In the genomic region with DNA sequence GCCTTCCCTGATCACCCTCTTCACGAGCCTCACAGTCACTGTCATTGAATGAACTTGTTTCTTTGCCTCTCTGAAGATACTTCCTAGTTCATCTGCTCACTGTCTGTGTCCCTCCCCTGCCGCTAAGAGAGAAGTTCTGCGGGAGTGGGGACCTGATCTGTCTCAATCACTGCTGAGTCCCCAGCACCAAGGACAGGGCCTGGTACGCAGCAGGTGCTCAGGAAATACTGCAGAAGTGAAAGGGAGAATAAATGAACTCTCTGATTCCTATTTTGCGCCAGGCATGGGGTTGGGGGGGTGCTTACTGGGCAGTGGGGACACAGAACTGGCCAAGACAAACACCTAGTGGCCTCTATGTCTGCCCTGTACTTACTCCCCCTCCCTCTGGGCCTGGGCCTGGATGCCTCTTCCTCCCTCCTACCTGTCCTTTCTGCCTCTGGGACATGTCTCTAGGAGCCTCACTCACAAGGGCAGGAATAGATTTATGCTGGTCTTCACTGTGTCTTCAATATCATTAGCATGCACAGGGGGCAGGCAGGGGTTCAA, we compare ENCODE assay signal across 19 cellular contexts. TPM values are rescaled to one million over a fixed set of nuclear protein-coding genes. Genes with fewer than 3 reads are reported as not detected.
A peak's percentile ranks its signal among the peaks of the same experiment; 100 is the strongest.
DNase-seq lines count a peak whose midpoint lies in the region; ATAC-seq and TF ChIP-seq lines count a peak whose summit lies in the region.
"Had no signal": no experiment of that assay in that cellular context is flagged by ENCODE, and none has a peak within 500 bp of the region (broad histone marks: within the 10 kb centered on the region; RNA-seq: fewer than 3 reads in every experiment).

No MANE protein-coding gene starts in this region.

- H3K27me3 Mint-ChIP-seq in activated CD8-positive, alpha-beta memory T cell treated with anti-CD3 and anti-CD28 coated beads, Interleukin-2, amount 10 ng/mL, durations not matched to agents 7 days and 5 days, result no peaks in the 10 kb centered on the region
- H3K27me3 Mint-ChIP-seq in stimulated activated naive CD8-positive, alpha-beta T cell treated with anti-CD3 and anti-CD28 coated beads, Interleukin-15, amount 100 ng/mL, for 72 hours, result no peaks in the 10 kb centered on the region
- peaks cover 10% of the 10 kb centered on the region for H3K27me3 Mint-ChIP-seq in glutamatergic neuron (ENCODE audit: unreplicated experiment)
- H3K27me3 Mint-ChIP-seq: activated CD4-positive, alpha-beta memory T cell treated with anti-CD3 and anti-CD28 coated beads for 36 hours had no signal

- no peaks in the 10 kb centered on the region for H3K9me3 Mint-ChIP-seq in activated CD8-positive, alpha-beta memory T cell treated with anti-CD3 and anti-CD28 coated beads, Interleukin-2, amount 10 ng/mL, durations not matched to agents 7 days and 5 days (ENCODE audit: low read depth)
- H3K9me3 Mint-ChIP-seq in stimulated activated naive CD8-positive, alpha-beta T cell treated with anti-CD3 and anti-CD28 coated beads, Interleukin-15, amount 100 ng/mL, for 72 hours, result no peaks in the 10 kb centered on the region
- peaks cover 3% of the 10 kb centered on the region for H3K9me3 Mint-ChIP-seq in glutamatergic neuron (ENCODE audit: unreplicated experiment)
- H3K9me3 Mint-ChIP-seq: activated CD4-positive, alpha-beta memory T cell treated with anti-CD3 and anti-CD28 coated beads for 36 hours had no signal

- H3K9me3 ChIP-seq in OCI-LY7 (ENCODE audit: low read length), result no peaks in the 10 kb centered on the region
- H3K9me3 ChIP-seq: SJSA1, thyroid gland had no signal

- H3K36me3 ChIP-seq in OCI-LY7 (ENCODE audit: insufficient read depth, low read length), result no peaks in the 10 kb centered on the region
- H3K36me3 ChIP-seq: SJSA1, thyroid gland had no signal

- no peaks in the 10 kb centered on the region for H3K4me1 Mint-ChIP-seq in activated CD8-positive, alpha-beta memory T cell treated with anti-CD3 and anti-CD28 coated beads, Interleukin-2, amount 10 ng/mL, durations not matched to agents 7 days and 5 days
- peaks cover 19% of the 10 kb centered on the region for H3K4me1 Mint-ChIP-seq in stimulated activated naive CD8-positive, alpha-beta T cell treated with anti-CD3 and anti-CD28 coated beads, Interleukin-15, amount 100 ng/mL, for 72 hours
- no peaks in the 10 kb centered on the region for H3K4me1 Mint-ChIP-seq in glutamatergic neuron (ENCODE audit: low read depth, unreplicated experiment)

- H2AFZ ChIP-seq in OCI-LY7 (ENCODE audit: low read length), result no peak overlapping the region

- H3K4me2 ChIP-seq in OCI-LY7 (ENCODE audit: low read length), result no peak overlapping the region

- H3K9me2 ChIP-seq in OCI-LY7 (ENCODE audit: insufficient read depth, low read length), result no peaks in the 10 kb centered on the region

- H4K20me1 ChIP-seq in OCI-LY7 (ENCODE audit: insufficient read depth, low read length), result no peaks in the 10 kb centered on the region

- POLR2A ChIA-PET in OCI-LY7 (lab: Charles Lee), result no interaction called here

- H3K4me1 ChIP-seq in OCI-LY7 (ENCODE audit: insufficient read depth, low read length, poor library complexity, severe bottlenecking), result no peaks in the 10 kb centered on the region
- H3K4me1 ChIP-seq: SJSA1, thyroid gland had no signal

- no peak for ATAC-seq in activated CD8-positive, alpha-beta memory T cell treated with anti-CD3 and anti-CD28 coated beads, Interleukin-2, amount 10 ng/mL, durations not matched to agents 7 days and 5 days
- ATAC-seq in stimulated activated naive CD8-positive, alpha-beta T cell treated with anti-CD3 and anti-CD28 coated beads, Interleukin-15, amount 100 ng/mL, for 72 hours, result no peak
- no peak for ATAC-seq in HG02852 (IDR thresholded peaks at IDR 0.05; ENCODE audit: unreplicated experiment)

- no peak for TF ChIP-seq CTCF in OCI-LY7 (conservative IDR thresholded peaks at IDR 0.05; ENCODE audit: low read length)
- no peak for TF ChIP-seq CTCF in glutamatergic neuron (IDR thresholded peaks at IDR 0.05; ENCODE audit: partially characterized antibody, unreplicated experiment)

- H3K36me3 Mint-ChIP-seq in activated CD8-positive, alpha-beta memory T cell treated with anti-CD3 and anti-CD28 coated beads, Interleukin-2, amount 10 ng/mL, durations not matched to agents 7 days and 5 days, result no peaks in the 10 kb centered on the region
- H3K36me3 Mint-ChIP-seq in glutamatergic neuron (ENCODE audit: unreplicated experiment), result peaks cover 5% of the 10 kb centered on the region

- no TSS peak for BruUV-seq in OCI-LY7 (replicated peaks; lab: Mats Ljungman, UMichigan)

- no peak overlapping the region for H3K27ac Mint-ChIP-seq in activated CD8-positive, alpha-beta memory T cell treated with anti-CD3 and anti-CD28 coated beads, Interleukin-2, amount 10 ng/mL, durations not matched to agents 7 days and 5 days
- H3K27ac Mint-ChIP-seq in stimulated activated naive CD8-positive, alpha-beta T cell treated with anti-CD3 and anti-CD28 coated beads, Interleukin-15, amount 100 ng/mL, for 72 hours, result peak overlapping the region; percentile 69 to 93
- no peak overlapping the region for H3K27ac Mint-ChIP-seq in glutamatergic neuron (ENCODE audit: unreplicated experiment)
- H3K27ac Mint-ChIP-seq: activated CD4-positive, alpha-beta memory T cell treated with anti-CD3 and anti-CD28 coated beads for 36 hours had no signal

- peak; percentile 54 for DNase-seq in activated CD8-positive, alpha-beta memory T cell treated with anti-CD3 and anti-CD28 coated beads for 24 hours
- DNase-seq in activated CD8-positive, alpha-beta memory T cell treated with anti-CD3 and anti-CD28 coated beads, Interleukin-2, amount 10 ng/mL, durations not matched to agents 7 days and 5 days, result no peak
- DNase-seq in OCI-LY7 (ENCODE audit: low spot score) (peak; percentile 29), iPS-NIHi11 (ENCODE audit: low spot score) (peak; percentile 50), NCI-H446 treated with DMSO at 0.1 percent for 48 hours (lab: John Stamatoyannopoulos, UW) (no peak), glutamatergic neuron (no peak)
- no peak for DNase-seq in stimulated activated naive CD8-positive, alpha-beta T cell treated with anti-CD3 and anti-CD28 coated beads, Interleukin-15, amount 100 ng/mL, for 72 hours
- DNase-seq: activated CD4-positive, alpha-beta memory T cell treated with anti-CD3 and anti-CD28 coated beads for 36 hours; EL; GOT3; mesenchymal stem cell; NCI-H1417 treated with DMSO at 0.1 percent for 48 hours; NCI-H2227 treated with DMSO at 0.1 percent for 48 hours; stimulated activated CD4-positive, alpha-beta T cell treated with anti-CD3 and anti-CD28 coated beads, Interleukin-4, amount 100 ng/mL, for 1 hour; stimulated activated CD8-positive, alpha-beta memory T cell treated with anti-CD3 and anti-CD28 coated beads, Interleukin-4, amount 100 ng/mL, for 48 hours; thyroid gland had no signal

- intact Hi-C loops in OCI-LY7 (cut with micrococcal nuclease; ENCODE audit: unreplicated experiment), result no loop called here

- no peaks in the 10 kb centered on the region for H3K79me2 ChIP-seq in OCI-LY7 (ENCODE audit: insufficient read depth, low read depth, low read length)

- H3K4me3 Mint-ChIP-seq in activated CD8-positive, alpha-beta memory T cell treated with anti-CD3 and anti-CD28 coated beads, Interleukin-2, amount 10 ng/mL, durations not matched to agents 7 days and 5 days, result no peak overlapping the region
- no peak overlapping the region for H3K4me3 Mint-ChIP-seq in stimulated activated naive CD8-positive, alpha-beta T cell treated with anti-CD3 and anti-CD28 coated beads, Interleukin-15, amount 100 ng/mL, for 72 hours
- H3K4me3 Mint-ChIP-seq in glutamatergic neuron (ENCODE audit: unreplicated experiment), result no peak overlapping the region
- H3K4me3 Mint-ChIP-seq: activated CD4-positive, alpha-beta memory T cell treated with anti-CD3 and anti-CD28 coated beads for 36 hours had no signal

- no peak overlapping the region for H3K27ac ChIP-seq in OCI-LY7 (ENCODE audit: low read depth, low read length, poor library complexity, severe bottlenecking)
- H3K27ac ChIP-seq: SJSA1, thyroid gland had no signal

- CTCF ChIA-PET in activated CD8-positive, alpha-beta memory T cell treated with anti-CD3 and anti-CD28 coated beads, Interleukin-2, amount 10 ng/mL, durations not matched to agents 7 days and 5 days (lab: Charles Lee), result no interaction called here
- CTCF ChIA-PET in OCI-LY7 (lab: Charles Lee; ENCODE audit: unreplicated experiment), result no interaction called here

- H3K4me3 ChIP-seq in OCI-LY7 (ENCODE audit: low read depth, low read length, poor library complexity, severe bottlenecking), result no peak overlapping the region
- H3K4me3 ChIP-seq: SJSA1, thyroid gland had no signal

RNA-seq across cellular contexts. Expression of a gene that starts 17.5 kb away (rescaled TPM):
- total RNA-seq in activated CD8-positive, alpha-beta memory T cell treated with anti-CD3 and anti-CD28 coated beads, Interleukin-2, amount 10 ng/mL, durations not matched to agents 7 days and 5 days, result 1 to 10 TPM in 1 of 2 experiments, under 1 TPM in 1; 0.93 to 3.2 TPM
- total RNA-seq in OCI-LY7 (2014; rRNA removed; shearing (Covaris generic)), result 0.21 and 0.41 TPM in 2 replicates
- total RNA-seq in OCI-LY7 (2022), result 1.1 and 1.7 TPM in 2 replicates
- total RNA-seq in glutamatergic neuron (ENCODE audit: unreplicated experiment), result 0.49 TPM
- total RNA-seq: endothelial cell of umbilical vein had no signal

RNA-seq across cellular contexts. Expression of a gene that starts 54.0 kb away (rescaled TPM):
- total RNA-seq in activated CD8-positive, alpha-beta memory T cell treated with anti-CD3 and anti-CD28 coated beads, Interleukin-2, amount 10 ng/mL, durations not matched to agents 7 days and 5 days, result 100 to 1,000 TPM in 1 of 2 experiments, 10 to 100 TPM in 1; 94.5 to 141 TPM
- 82.3 and 94.3 TPM in 2 replicates for total RNA-seq in OCI-LY7 (2014; rRNA removed; shearing (Covaris generic))
- 73.6 and 78.0 TPM in 2 replicates for total RNA-seq in OCI-LY7 (2022)
- total RNA-seq in glutamatergic neuron (ENCODE audit: unreplicated experiment), result 111 TPM

Comparison
In these comparisons a context has a peak if more than half of its experiments do, and no peak if none do; other contexts are left out.
1. DNase-seq: peak in activated CD8-positive, alpha-beta memory T cell treated with anti-CD3 and anti-CD28 coated beads for 24 hours (single experiment), OCI-LY7 (single experiment) and iPS-NIHi11 (single experiment); none in activated CD8-positive, alpha-beta memory T cell treated with anti-CD3 and anti-CD28 coated beads, Interleukin-2, amount 10 ng/mL, durations not matched to agents 7 days and 5 days (single experiment), stimulated activated naive CD8-positive, alpha-beta T cell treated with anti-CD3 and anti-CD28 coated beads, Interleukin-15, amount 100 ng/mL, for 72 hours (0 of 2), NCI-H446 treated with DMSO at 0.1 percent for 48 hours (single experiment) and glutamatergic neuron (single experiment).
2. H3K27ac Mint-ChIP-seq: peak in stimulated activated naive CD8-positive, alpha-beta T cell treated with anti-CD3 and anti-CD28 coated beads, Interleukin-15, amount 100 ng/mL, for 72 hours (2 of 2); none in activated CD8-positive, alpha-beta memory T cell treated with anti-CD3 and anti-CD28 coated beads, Interleukin-2, amount 10 ng/mL, durations not matched to agents 7 days and 5 days (single experiment) and glutamatergic neuron (single experiment).